4 cellular contexts compared by ENCODE assay signal in genomic region chr15:96442076-96442475, GRCh38.
"Had no signal": no experiment of that assay in that cellular context is flagged by ENCODE, and none has a peak within 500 bp of the region (broad histone marks: within the 10 kb centered on the region; RNA-seq: fewer than 3 reads in every experiment).

No MANE protein-coding gene starts in this region.

- H3K27ac ChIP-seq: HL-60 had no signal

- DNase-seq: IMR-90 had no signal

- ATAC-seq: HepG2, K562 had no signal

- H3K4me3 ChIP-seq: K562 had no signal
